ENCODE assay signal across 1 cellular context in the genomic region with DNA sequence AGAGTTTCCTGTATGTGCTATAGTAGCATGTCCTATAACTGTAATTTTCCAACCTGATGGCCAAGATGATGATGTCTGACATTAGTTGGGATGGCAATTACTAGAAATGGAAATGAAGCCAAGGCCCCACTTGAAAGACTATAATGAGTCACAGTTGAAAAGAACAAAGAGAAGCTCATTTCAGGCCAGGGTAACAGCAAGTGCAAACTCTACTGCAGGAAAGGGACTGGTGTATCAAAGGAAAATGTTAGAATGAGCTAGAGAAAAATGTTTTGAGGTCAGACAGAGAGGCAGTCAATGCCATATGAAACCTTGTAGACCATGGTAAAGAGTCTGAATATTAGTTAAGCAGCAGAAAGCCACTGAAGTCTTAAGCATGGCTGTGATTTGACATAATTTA.
TF ChIP-seq lines count a peak whose summit lies in the region.

No MANE protein-coding gene starts in this region.

TF ChIP-seq in GM12878, 131 proteins besides CTCF, POLR2A, EP300 and RAD21 (continued from another document):
- TF ChIP-seq ETV6 (conservative IDR thresholded peaks at IDR 0.05 in 1 of 2, IDR thresholded peaks at IDR 0.05 in 1 of 2; ENCODE audit: borderline replicate concordance in 1 of 2, low read depth in 1 of 2) (no peak; a peak in 1 of 4 replicates), NBN (IDR thresholded peaks at IDR 0.05) (0 out of 2 replicates have a peak, but pooled peaks have one; percentile 49), CBFB (IDR thresholded peaks at IDR 0.05; ENCODE audit: low read depth) (no peak), TCF7 (IDR thresholded peaks at IDR 0.05; ENCODE audit: borderline replicate concordance) (peak; percentile 92)
- TF ChIP-seq, protein P1, sequence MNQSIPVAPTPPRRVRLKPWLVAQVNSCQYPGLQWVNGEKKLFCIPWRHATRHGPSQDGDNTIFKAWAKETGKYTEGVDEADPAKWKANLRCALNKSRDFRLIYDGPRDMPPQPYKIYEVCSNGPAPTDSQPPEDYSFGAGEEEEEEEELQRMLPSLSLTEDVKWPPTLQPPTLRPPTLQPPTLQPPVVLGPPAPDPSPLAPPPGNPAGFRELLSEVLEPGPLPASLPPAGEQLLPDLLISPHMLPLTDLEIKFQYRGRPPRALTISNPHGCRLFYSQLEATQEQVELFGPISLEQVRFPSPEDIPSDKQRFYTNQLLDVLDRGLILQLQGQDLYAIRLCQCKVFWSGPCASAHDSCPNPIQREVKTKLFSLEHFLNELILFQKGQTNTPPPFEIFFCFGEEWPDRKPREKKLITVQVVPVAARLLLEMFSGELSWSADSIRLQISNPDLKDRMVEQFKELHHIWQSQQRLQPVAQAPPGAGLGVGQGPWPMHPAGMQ (IDR thresholded peaks at IDR 0.05; ENCODE audit: borderline replicate concordance), result no peak
